12 cellular contexts compared by ENCODE assay signal in genomic region chr11:31764186-31764730, GRCh38. TPM values are rescaled to one million over a fixed set of nuclear protein-coding genes. Genes with fewer than 3 reads are reported as not detected.
DNase-seq lines count a peak whose midpoint lies in the region; ATAC-seq lines count a peak whose summit lies in the region.
"Had no signal": no experiment of that assay in that cellular context is flagged by ENCODE, and none has a peak within 500 bp of the region (broad histone marks: within the 10 kb centered on the region; RNA-seq: fewer than 3 reads in every experiment).

No MANE protein-coding gene starts in this region.

- DNase-seq in HAP-1 (ENCODE audit: low spot score in 2 of 2) (peak; percentile 22 to 58), NCI-H69 (lab: John Stamatoyannopoulos, UW) (peak; percentile 76), islet precursor cell (no peak)
- no peak for DNase-seq in activated naive CD8-positive, alpha-beta T cell treated with anti-CD3 and anti-CD28 coated beads, Interleukin-2, amount 50 U/mL, for 24 hours
- DNase-seq in activated T-cell treated with anti-CD3 and anti-CD28 coated beads, Interleukin-2, amount 50 U/mL, for 4 hours = no peak
- DNase-seq: CD4-positive, alpha-beta memory T cell; DMS79 had no signal

- ATAC-seq in activated naive CD8-positive, alpha-beta T cell treated with anti-CD3 and anti-CD28 coated beads, Interleukin-2, amount 50 U/mL, for 24 hours = no peak
- no peak for ATAC-seq in activated T-cell treated with anti-CD3 and anti-CD28 coated beads, Interleukin-2, amount 50 U/mL, for 4 hours
- no peak for ATAC-seq in GM18498 (IDR thresholded peaks at IDR 0.05; ENCODE audit: unreplicated experiment)

- H3K9me3 ChIP-seq in HAP-1 = no peaks in the 10 kb centered on the region

- no peak overlapping the region for H3K4me3 ChIP-seq in HAP-1

- H3K27ac Mint-ChIP-seq in activated naive CD8-positive, alpha-beta T cell treated with anti-CD3 and anti-CD28 coated beads, Interleukin-2, amount 50 U/mL, for 24 hours = no peak overlapping the region
- H3K27ac Mint-ChIP-seq: B cell; CD4-positive, alpha-beta memory T cell had no signal

- H3K4me1 ChIP-seq in HAP-1 = peaks cover 11% of the 10 kb centered on the region

- H3K36me3 Mint-ChIP-seq in activated naive CD8-positive, alpha-beta T cell treated with anti-CD3 and anti-CD28 coated beads, Interleukin-2, amount 50 U/mL, for 24 hours (ENCODE audit: low read depth) = no peaks in the 10 kb centered on the region
- peaks cover 2% of the 10 kb centered on the region for H3K36me3 Mint-ChIP-seq in activated T-cell treated with anti-CD3 and anti-CD28 coated beads, Interleukin-2, amount 50 U/mL, for 4 hours (ENCODE audit: insufficient read depth)

- H3K36me3 ChIP-seq in HAP-1 (replicated peaks) = no peaks in the 10 kb centered on the region

- no peaks in the 10 kb centered on the region for H3K4me1 Mint-ChIP-seq in activated naive CD8-positive, alpha-beta T cell treated with anti-CD3 and anti-CD28 coated beads, Interleukin-2, amount 50 U/mL, for 24 hours
- H3K4me1 Mint-ChIP-seq in activated T-cell treated with anti-CD3 and anti-CD28 coated beads, Interleukin-2, amount 50 U/mL, for 4 hours (ENCODE audit: low read depth) = no peaks in the 10 kb centered on the region
- H3K4me1 Mint-ChIP-seq: B cell; CD4-positive, alpha-beta memory T cell had no signal

- in situ Hi-C loops in HAP-1 (cut with MboI; ENCODE audit: low sequenced_read_pairs) = no loop called here

- peak overlapping the region; percentile 67 for H3K27ac ChIP-seq in cingulate gyrus (ENCODE audit: low read depth, low read length)
- H3K27ac ChIP-seq in layer of hippocampus (ENCODE audit: low read depth, low read length) = peak overlapping the region; percentile 2
- H3K27ac ChIP-seq: HL-60 had no signal

- no peak overlapping the region for H3K4me3 Mint-ChIP-seq in activated naive CD8-positive, alpha-beta T cell treated with anti-CD3 and anti-CD28 coated beads, Interleukin-2, amount 50 U/mL, for 24 hours
- H3K4me3 Mint-ChIP-seq in activated T-cell treated with anti-CD3 and anti-CD28 coated beads, Interleukin-2, amount 50 U/mL, for 4 hours = no peak overlapping the region
- H3K4me3 Mint-ChIP-seq: B cell; CD4-positive, alpha-beta memory T cell had no signal

- no peaks in the 10 kb centered on the region for H3K27me3 ChIP-seq in HAP-1 (ENCODE audit: low read depth)
- no peaks in the 10 kb centered on the region for H3K27me3 ChIP-seq in layer of hippocampus (ENCODE audit: control insufficient read depth, insufficient read depth, low read length)

- H3K27me3 Mint-ChIP-seq in activated naive CD8-positive, alpha-beta T cell treated with anti-CD3 and anti-CD28 coated beads, Interleukin-2, amount 50 U/mL, for 24 hours = no peaks in the 10 kb centered on the region
- H3K27me3 Mint-ChIP-seq in activated T-cell treated with anti-CD3 and anti-CD28 coated beads, Interleukin-2, amount 50 U/mL, for 4 hours (ENCODE audit: low read depth) = no peaks in the 10 kb centered on the region
- H3K27me3 Mint-ChIP-seq: B cell; CD4-positive, alpha-beta memory T cell had no signal

- H3K9me3 Mint-ChIP-seq in activated naive CD8-positive, alpha-beta T cell treated with anti-CD3 and anti-CD28 coated beads, Interleukin-2, amount 50 U/mL, for 24 hours = no peaks in the 10 kb centered on the region
- H3K9me3 Mint-ChIP-seq in activated T-cell treated with anti-CD3 and anti-CD28 coated beads, Interleukin-2, amount 50 U/mL, for 4 hours = no peaks in the 10 kb centered on the region
- H3K9me3 Mint-ChIP-seq: CD4-positive, alpha-beta memory T cell had no signal

RNA-seq across cellular contexts. Expression of gene PAX6, which starts 46.9 kb away (rescaled TPM):
- total RNA-seq in activated T-cell treated with anti-CD3 and anti-CD28 coated beads, Interleukin-2, amount 50 U/mL, for 4 hours = not detected
- total RNA-seq: B cell; CD4-positive, alpha-beta memory T cell had no signal

Comparison
In these comparisons a context has a peak if more than half of its experiments do, and no peak if none do; other contexts are left out.
1. DNase-seq: peak in HAP-1 (2 of 2) and NCI-H69 (single experiment); none in activated naive CD8-positive, alpha-beta T cell treated with anti-CD3 and anti-CD28 coated beads, Interleukin-2, amount 50 U/mL, for 24 hours (single experiment), islet precursor cell (single experiment) and activated T-cell treated with anti-CD3 and anti-CD28 coated beads, Interleukin-2, amount 50 U/mL, for 4 hours (single experiment).